ENCODE assay signal across 1 cellular context in genomic region chrX:49199906-49200771, GRCh38.
TF ChIP-seq lines count a peak whose summit lies in the region.

Gene SYP, minus strand, starts transcription at chrX:49200193. Its CDS starts 7 bp downstream, at chrX:49200186.

TF ChIP-seq in HepG2, 621 proteins besides CTCF, POLR2A, EP300 and RAD21 (continued from another document and continues in another):
- TF ChIP-seq CSRNP1 (CRISPR knock-in tag; IDR thresholded peaks at IDR 0.05), result no peak
- no peak for TF ChIP-seq GRHL1 (CRISPR knock-in tag; conservative IDR thresholded peaks at IDR 0.05)
- peak; percentile 82 for TF ChIP-seq POLR2AphosphoS5 (IDR thresholded peaks at IDR 0.05; ENCODE audit: low read depth, low read length)
- no peak for TF ChIP-seq THAP8 (CRISPR knock-in tag; IDR thresholded peaks at IDR 0.05; ENCODE audit: borderline replicate concordance)
- peak; percentile 46; the same call in 1 of the 2 replicates for TF ChIP-seq DR1 (CRISPR knock-in tag; IDR thresholded peaks at IDR 0.05)
- no peak for TF ChIP-seq ZNF225 (CRISPR knock-in tag; IDR thresholded peaks at IDR 0.05)
- TF ChIP-seq ZNF331 (CRISPR knock-in tag; IDR thresholded peaks at IDR 0.05), result peak; percentile 85
- 0 out of 2 replicates have a peak, but pooled peaks have one; percentile 39 for TF ChIP-seq RARG (CRISPR knock-in tag; IDR thresholded peaks at IDR 0.05; ENCODE audit: low read depth)
- TF ChIP-seq MLXIP (CRISPR knock-in tag; IDR thresholded peaks at IDR 0.05; ENCODE audit: borderline replicate concordance), result peak; percentile 74; the same call in 1 of the 2 replicates
- TF ChIP-seq ZNF740 (CRISPR knock-in tag; IDR thresholded peaks at IDR 0.05), result 0 out of 2 replicates have a peak, but pooled peaks have one; percentile 47
- peak; percentile 94 for TF ChIP-seq ZNF446 (CRISPR knock-in tag; IDR thresholded peaks at IDR 0.05)
- TF ChIP-seq ZFX (CRISPR knock-in tag; IDR thresholded peaks at IDR 0.05; ENCODE audit: low read depth), result peak; percentile 69
- TF ChIP-seq ZNF770 (CRISPR knock-in tag; IDR thresholded peaks at IDR 0.05), result 0 out of 2 replicates have a peak, but pooled peaks have one; percentile 23
- TF ChIP-seq TOE1 (CRISPR knock-in tag; IDR thresholded peaks at IDR 0.05), result no peak
- peak; percentile 45; the same call in 1 of the 2 replicates for TF ChIP-seq NKX3-1 (CRISPR knock-in tag; IDR thresholded peaks at IDR 0.05)
- TF ChIP-seq ZMAT5 (CRISPR knock-in tag; IDR thresholded peaks at IDR 0.05; ENCODE audit: borderline replicate concordance, low read depth), result no peak
- TF ChIP-seq NR3C1 (CRISPR knock-in tag; IDR thresholded peaks at IDR 0.05), result no peak
- TF ChIP-seq ELK4 (CRISPR knock-in tag; IDR thresholded peaks at IDR 0.05; ENCODE audit: borderline replicate concordance), result no peak
- TF ChIP-seq ZNF292 (CRISPR knock-in tag; IDR thresholded peaks at IDR 0.05; ENCODE audit: borderline replicate concordance, low read depth), result no peak
- TF ChIP-seq KDM3A (CRISPR knock-in tag; IDR thresholded peaks at IDR 0.05; ENCODE audit: low read depth), result peak; percentile 34; the same call in 1 of the 2 replicates
- 0 out of 2 replicates have a peak, but pooled peaks have one; percentile 36 for TF ChIP-seq ATF3 (CRISPR knock-in tag; IDR thresholded peaks at IDR 0.05)
- TF ChIP-seq SALL2 (CRISPR knock-in tag; IDR thresholded peaks at IDR 0.05), result peak; percentile 68; the same call in 1 of the 2 replicates
- no peak for TF ChIP-seq ZXDC (CRISPR knock-in tag; IDR thresholded peaks at IDR 0.05)
- TF ChIP-seq CHD4 (IDR thresholded peaks at IDR 0.05; ENCODE audit: borderline replicate concordance, low read length), result no peak
- TF ChIP-seq KLF16 (CRISPR knock-in tag; IDR thresholded peaks at IDR 0.05), result peak in 1 of 2 experiments; percentile 93; a peak in 2 of 4 replicates
- peak; percentile 82; the same call in 1 of the 2 replicates for TF ChIP-seq TFDP1 (CRISPR knock-in tag; IDR thresholded peaks at IDR 0.05; ENCODE audit: borderline replicate concordance)
- TF ChIP-seq WIZ (CRISPR knock-in tag; IDR thresholded peaks at IDR 0.05), result peak; percentile 89
- TF ChIP-seq HIC2 (CRISPR knock-in tag; IDR thresholded peaks at IDR 0.05; ENCODE audit: low read depth), result no peak
- no peak for TF ChIP-seq ZFP62 (CRISPR knock-in tag; IDR thresholded peaks at IDR 0.05)
- TF ChIP-seq ZNF101 (CRISPR knock-in tag; IDR thresholded peaks at IDR 0.05; ENCODE audit: borderline replicate concordance, low read depth), result no peak
- TF ChIP-seq RBFOX2 (IDR thresholded peaks at IDR 0.05; ENCODE audit: low read depth, low read length), result peak; percentile 76
- TF ChIP-seq BATF2 (CRISPR knock-in tag; IDR thresholded peaks at IDR 0.05), result 0 out of 2 replicates have a peak, but pooled peaks have one; percentile 31
- TF ChIP-seq ZBTB14 (CRISPR knock-in tag; IDR thresholded peaks at IDR 0.05), result peak; percentile 47; the same call in 1 of the 2 replicates
- TF ChIP-seq ZNF629 (CRISPR knock-in tag; conservative IDR thresholded peaks at IDR 0.05), result no peak
- no peak; the same call in 1 of the 2 replicates for TF ChIP-seq ZNF724P (CRISPR knock-in tag; IDR thresholded peaks at IDR 0.05; ENCODE audit: borderline replicate concordance)
- TF ChIP-seq SOX6 (IDR thresholded peaks at IDR 0.05), result no peak
- no peak for TF ChIP-seq SOX6 (CRISPR knock-in tag; IDR thresholded peaks at IDR 0.05)
- TF ChIP-seq HNRNPL (IDR thresholded peaks at IDR 0.05; ENCODE audit: low read depth, low read length), result no peak
- no peak for TF ChIP-seq MTA3 (CRISPR knock-in tag; IDR thresholded peaks at IDR 0.05)
